8 cellular contexts compared by ENCODE assay signal in the genomic region with DNA sequence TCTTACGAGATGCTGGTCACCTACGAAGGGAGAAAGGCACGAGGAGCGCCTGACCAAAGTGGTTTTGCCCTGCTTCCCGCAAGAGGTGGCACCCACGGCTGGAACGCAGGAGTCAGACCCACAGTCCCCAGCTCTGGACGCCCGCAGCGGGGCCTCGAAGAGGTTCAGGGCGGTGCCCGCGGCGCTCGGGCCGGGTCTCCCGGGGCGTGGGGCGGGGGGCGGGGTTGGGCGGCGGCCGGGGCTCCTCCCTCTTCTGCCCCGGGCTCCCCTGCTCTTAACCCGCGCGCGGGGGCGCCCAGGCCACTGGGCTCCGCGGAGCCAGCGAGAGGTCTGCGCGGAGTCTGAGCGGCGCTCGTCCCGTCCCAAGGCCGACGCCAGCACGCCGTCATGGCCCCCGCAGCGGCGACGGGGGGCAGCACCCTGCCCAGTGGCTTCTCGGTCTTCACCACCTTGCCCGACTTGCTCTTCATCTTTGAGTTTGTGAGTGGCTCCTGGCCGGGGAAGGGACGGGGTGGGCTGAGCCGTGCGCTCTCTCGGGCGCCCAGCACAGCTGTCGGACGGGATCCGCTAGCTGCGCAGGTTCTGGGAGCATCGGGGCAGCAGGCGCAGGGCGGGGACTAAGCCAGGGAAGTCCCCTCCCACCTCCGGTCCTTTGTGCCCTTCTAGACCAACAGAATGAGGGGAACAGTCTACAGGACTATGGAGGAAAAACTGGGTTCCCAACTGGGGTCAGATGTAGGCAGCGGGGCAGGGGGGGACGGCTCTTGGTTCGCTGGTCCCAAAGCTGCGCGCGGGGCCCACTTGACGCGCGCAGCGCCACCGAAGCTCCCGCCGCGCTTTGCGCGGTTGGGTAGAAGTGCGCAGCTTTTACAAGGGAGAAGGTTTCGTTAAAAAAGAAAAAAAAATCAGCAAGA. TPM values are rescaled to one million over a fixed set of nuclear protein-coding genes. Genes with fewer than 3 reads are reported as not detected.
A peak's percentile ranks its signal among the peaks of the same experiment; 100 is the strongest.
DNase-seq lines count a peak whose midpoint lies in the region; ATAC-seq and TF ChIP-seq lines count a peak whose summit lies in the region.

A gene (plus strand): TSS at position 303 of the 914 bp plus-strand sequence. CDS start 85 bp downstream, at position 388.

- H3K9me3 Mint-ChIP-seq in Calu3 (ENCODE audit: low read depth, unreplicated experiment) = peaks cover 2% of the 10 kb centered on the region

- peaks cover 12% of the 10 kb centered on the region; the same call in 1 of the 2 replicates for H3K4me1 ChIP-seq in HUES48 (ENCODE audit: control insufficient read depth, insufficient read depth, low read length)

- DNase-seq in Calu3 (peak; percentile 45), globus pallidus (ENCODE audit: low spot score) (peak; percentile 85), posterior cingulate gyrus (peak in 8 of 10 donors; percentile 41 to 96 (median 62)), T1000 (lab: John Stamatoyannopoulos, UW) (no peak), Kasumi-1 (lab: John Stamatoyannopoulos, UW) (no peak)
- DNase-seq in activated CD8-positive, alpha-beta memory T cell treated with anti-CD3 and anti-CD28 coated beads, Interleukin-2, amount 50 U/mL, for 48 hours = peak; percentile 80

- no peak for TF ChIP-seq CTCF in Calu3 (IDR thresholded peaks at IDR 0.05; ENCODE audit: unreplicated experiment)

- H3K27me3 ChIP-seq in HUES48 (ENCODE audit: control insufficient read depth, insufficient read depth, low read length) = peaks cover 90% of the 10 kb centered on the region

- intact Hi-C loops in Calu3 (cut with micrococcal nuclease; ENCODE audit: unreplicated experiment) = no loop called here
- intact Hi-C loops in posterior cingulate gyrus (cut with DNase I) = no loop called here

- ATAC-seq in HG03095 (IDR thresholded peaks at IDR 0.05; ENCODE audit: unreplicated experiment) = no peak

- CTCF ChIA-PET in Calu3 (lab: Charles Lee) = interaction anchor here (1.4 kb wide), 2 partner anchors 55 to 90 kb away, joined by 4 to 5 read pairs; no protein-coding TSS in a partner anchor

- no peak within 1 kb of the TSS for H3K27ac ChIP-seq in HUES48 (ENCODE audit: low read depth, low read length)

- H3K4me1 Mint-ChIP-seq in Calu3 (ENCODE audit: low read depth, unreplicated experiment) = peaks cover 36% of the 10 kb centered on the region

- H3K9me3 ChIP-seq in HUES48 (ENCODE audit: control insufficient read depth, insufficient read depth, low read length) = no peaks in the 10 kb centered on the region

- H3K27me3 Mint-ChIP-seq in Calu3 (ENCODE audit: unreplicated experiment) = peaks cover 56% of the 10 kb centered on the region

- no peak within 1 kb of the TSS for H3K27ac Mint-ChIP-seq in Calu3 (ENCODE audit: unreplicated experiment)

- no peaks in the 10 kb centered on the region for H3K36me3 Mint-ChIP-seq in Calu3 (ENCODE audit: insufficient read depth, unreplicated experiment)

- peak within 1 kb of the TSS; percentile 67 for H3K4me3 Mint-ChIP-seq in Calu3 (ENCODE audit: low read depth, unreplicated experiment)

- peak within 1 kb of the TSS; percentile 62 for H3K4me3 ChIP-seq in HUES48 (ENCODE audit: low read depth, low read length)

- no TSS peak for BruUV-seq in Calu3 (replicated peaks; lab: Mats Ljungman, UMichigan)

- H3K36me3 ChIP-seq in HUES48 (ENCODE audit: control insufficient read depth, insufficient read depth, low read length) = no peaks in the 10 kb centered on the region

- H3K9ac ChIP-seq in HUES48 (ENCODE audit: low read depth, low read length) = no peak within 1 kb of the TSS

RNA-seq across cellular contexts. Expression of the gene that starts here (rescaled TPM):
- total RNA-seq in Calu3 (2022) = not detected in 2 replicates

Comparison
In these comparisons a context has a peak if more than half of its experiments do, and no peak if none do; other contexts are left out.
1. Peak in DNase-seq in Calu3; RNA of the gene not detected or under 1 TPM.
2. DNase-seq: peak in activated CD8-positive, alpha-beta memory T cell treated with anti-CD3 and anti-CD28 coated beads, Interleukin-2, amount 50 U/mL, for 48 hours (single experiment), globus pallidus (single experiment) and posterior cingulate gyrus (8 of 10); none in T1000 (single experiment) and Kasumi-1 (0 of 2).